ENCODE assay signal across 15 cellular contexts in the genomic region with DNA sequence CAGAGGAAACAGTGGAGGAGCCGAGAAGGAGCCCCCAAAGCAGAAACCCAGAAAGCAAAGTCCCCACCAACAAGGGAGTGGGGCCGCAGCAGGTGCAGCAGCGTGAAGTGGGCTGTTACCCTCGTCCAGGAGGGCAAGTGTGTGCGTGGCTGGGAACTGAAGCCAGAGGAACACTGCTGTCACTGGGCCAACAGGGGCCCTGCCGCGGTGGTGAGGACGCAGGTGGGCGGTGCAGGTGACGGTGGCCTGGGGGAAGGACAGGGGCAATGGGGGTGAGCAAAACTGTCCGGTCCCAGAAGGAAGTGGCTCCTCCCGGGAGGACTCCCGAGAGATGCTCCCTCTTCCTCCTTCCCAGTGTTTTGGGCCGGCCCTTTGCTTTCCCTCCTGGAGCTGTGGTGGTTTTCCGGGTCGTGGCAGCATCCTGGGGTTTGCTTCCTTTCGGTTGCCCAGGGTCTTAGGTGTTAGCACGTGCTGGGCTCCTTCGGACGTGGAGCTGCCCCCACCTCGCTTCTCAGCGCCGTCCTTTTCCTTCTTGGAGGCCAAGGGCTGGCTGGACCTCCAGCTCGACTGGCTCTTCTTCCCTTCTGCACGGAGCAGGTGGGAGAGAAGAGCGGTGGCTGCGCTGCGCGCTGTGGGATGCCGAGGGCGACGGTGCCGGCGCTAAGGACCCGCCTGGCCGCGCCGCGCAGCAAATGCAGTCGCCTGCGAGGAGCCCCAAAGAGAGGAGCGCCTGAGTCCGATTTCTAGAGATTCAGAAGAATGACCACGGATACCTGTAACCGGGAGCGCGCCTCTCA.
"Had no signal": no experiment of that assay in that cellular context is flagged by ENCODE, and none has a peak within 500 bp of the region (broad histone marks: within the 10 kb centered on the region; RNA-seq: fewer than 3 reads in every experiment).

No MANE protein-coding gene starts in this region.

- H3K4me3 ChIP-seq: gastroesophageal sphincter, lung, prostate gland, SJSA1, skin epidermis, stomach, transverse colon had no signal

- H3K36me3 ChIP-seq: gastroesophageal sphincter, prostate gland, SJSA1, stomach, transverse colon had no signal

- H3K4me1 ChIP-seq: gastroesophageal sphincter, prostate gland, SJSA1, transverse colon had no signal

- DNase-seq: activated CD4-positive, alpha-beta T cell treated with anti-CD3 and anti-CD28 coated beads, Interleukin-2, amount 50 U/mL, for 48 hours; activated effector memory CD4-positive, alpha-beta T cell treated with anti-CD3 and anti-CD28 coated beads, Interleukin-2, amount 50 U/mL, for 16 hours; activated T-cell treated with anti-CD3 and anti-CD28 coated beads, Interleukin-2, amount 50 U/mL, for 4 hours; kidney glomerular epithelial cell; naive B cell; stimulated activated CD4-positive, alpha-beta T cell treated with anti-CD3 and anti-CD28 coated beads, Interleukin-4, amount 100 ng/mL, for 4 hours; stomach; SW 1271; transverse colon had no signal

- H3K9me3 ChIP-seq: prostate gland, SJSA1, stomach, transverse colon had no signal

- ATAC-seq: activated CD4-positive, CD25-positive, alpha-beta regulatory T cell treated with anti-CD3 and anti-CD28 coated beads, Interleukin-2, amount 50 U/mL, for 24 hours; activated T-cell treated with anti-CD3 and anti-CD28 coated beads, Interleukin-2, amount 50 U/mL, for 4 hours; gastroesophageal sphincter had no signal

- H3K27ac ChIP-seq: gastroesophageal sphincter, prostate gland, SJSA1, skin epidermis, stomach, transverse colon had no signal

- H3K27me3 ChIP-seq: SJSA1 had no signal
